Comparison of ENCODE assay signal across 10 cellular contexts in the genomic region with DNA sequence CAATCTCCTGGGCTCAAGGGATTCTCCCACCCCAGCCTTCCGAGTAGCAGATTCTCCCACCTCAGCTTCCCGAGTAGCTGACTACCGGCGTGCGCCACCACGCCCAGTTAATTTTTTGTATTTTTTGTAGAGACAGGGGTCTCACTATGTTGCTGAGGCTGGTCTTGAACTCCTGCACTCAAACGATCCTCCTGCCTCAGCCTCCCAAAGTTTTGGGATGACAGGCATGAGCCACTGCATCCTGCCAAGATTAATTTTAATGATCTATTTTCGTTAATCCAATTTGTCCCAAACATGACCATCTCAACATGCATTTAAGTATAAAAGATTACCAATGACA. TPM values are rescaled to one million over a fixed set of nuclear protein-coding genes. Genes with fewer than 3 reads are reported as not detected.
DNase-seq lines count a peak whose midpoint lies in the region; ATAC-seq, FAIRE-seq and TF ChIP-seq lines count a peak whose summit lies in the region.
"Had no signal": no experiment of that assay in that cellular context is flagged by ENCODE, and none has a peak within 500 bp of the region (broad histone marks: within the 10 kb centered on the region; RNA-seq: fewer than 3 reads in every experiment).

No MANE protein-coding gene starts in this region.

- CTCF ChIA-PET in A549 (lab: Yijun Ruan, JAX), result interaction anchor here (0.7 to 4.6 kb wide), 8 partner anchors 10 to 388 kb away, joined by 3 to 58 read pairs (median 12); no protein-coding TSS in a partner anchor

- H3K9me3 Mint-ChIP-seq in IgD-negative memory B cell, result no peaks in the 10 kb centered on the region

- peak overlapping the region; percentile 64 to 98 (median 94) for H3K4me3 Mint-ChIP-seq in IgD-negative memory B cell

- H3K27ac ChIP-seq in A549 (peak overlapping the region; percentile 97), caudate nucleus (ENCODE audit: low read depth, low read length) (peak overlapping the region; percentile 67), muscle layer of duodenum (ENCODE audit: low read length) (peak overlapping the region; percentile 93)

- POLR2A ChIA-PET in A549 (lab: Yijun Ruan, JAX), result interaction anchor here (3.7 kb wide), 1 partner anchor 53 kb away, joined by 29 read pairs; a partner anchor contains a TSS

- WGBS in A549 (ENCODE audit: missing lambda C conversion rate), result 72% methylated on average over 8 of the region's 8 CpGs

- DNase-seq in A549 (ENCODE audit: low read depth in 1 of 2, low spot score in 1 of 2), result no peak
- DNase-seq in caudate nucleus (lab: John Stamatoyannopoulos, UW), result no peak
- DNase-seq: NCI-H526 treated with DMSO at 0.1 percent for 48 hours had no signal

- peak overlapping the region; percentile 43 to 92 (median 92) for H3K27ac Mint-ChIP-seq in IgD-negative memory B cell

- TF ChIP-seq POLR2A in A549 (IDR thresholded peaks at IDR 0.05; ENCODE audit: low read length), result no peak
- TF ChIP-seq POLR2A in GM18505 (IDR thresholded peaks at IDR 0.05; ENCODE audit: borderline replicate concordance, extremely low read depth, insufficient read depth, insufficient read length), result no peak

- H3K9me3 ChIP-seq in A549, result no peaks in the 10 kb centered on the region
- H3K9me3 ChIP-seq in muscle layer of duodenum (ENCODE audit: control insufficient read depth in 1 of 2, low read length in 2 of 2), result no peaks in the 10 kb centered on the region

- H3K4me1 Mint-ChIP-seq in IgD-negative memory B cell, result peaks cover 62 to 66% (median 62%) of the 10 kb centered on the region in 3 donors

- no peaks in the 10 kb centered on the region for H3K36me3 Mint-ChIP-seq in IgD-negative memory B cell

- no peaks in the 10 kb centered on the region for H3K27me3 ChIP-seq in muscle layer of duodenum (ENCODE audit: low read depth, low read length)

- H3K36me3 ChIP-seq in muscle layer of duodenum (ENCODE audit: control insufficient read depth in 1 of 2, insufficient read depth in 2 of 2, low read length in 2 of 2), result peaks cover 0 to 5% of the 10 kb centered on the region in 2 donors

- peak overlapping the region; percentile 84 for H3K4me2 ChIP-seq in A549

- no peak for TF ChIP-seq EP300 in A549 (IDR thresholded peaks at IDR 0.05)

- TF ChIP-seq RAD21 in A549 (conservative IDR thresholded peaks at IDR 0.05 in 1 of 2, IDR thresholded peaks at IDR 0.05 in 1 of 2), result no peak

- H3K4me3 ChIP-seq in A549, result peak overlapping the region; percentile 89
- H3K4me3 ChIP-seq in muscle layer of duodenum (ENCODE audit: low read depth in 1 of 2, low read length in 2 of 2), result peak overlapping the region; percentile 70 to 81

- ATAC-seq in A549 (no peak), HG02970 (IDR thresholded peaks at IDR 0.05; ENCODE audit: low FRiP score, unreplicated experiment) (no peak), HG03159 (IDR thresholded peaks at IDR 0.05; ENCODE audit: unreplicated experiment) (no peak), GM18505 (IDR thresholded peaks at IDR 0.05; ENCODE audit: unreplicated experiment) (no peak), GM21619 (IDR thresholded peaks at IDR 0.05; ENCODE audit: unreplicated experiment) (no peak)
- ATAC-seq: esophagus mucosa had no signal

- TF ChIP-seq CTCF in A549 (IDR thresholded peaks at IDR 0.05), result no peak

- H3K4me1 ChIP-seq in A549 (peaks cover 43% of the 10 kb centered on the region), muscle layer of duodenum (ENCODE audit: control insufficient read depth in 1 of 2, insufficient read depth in 2 of 2, low read length in 2 of 2) (peaks cover 28 to 63% of the 10 kb centered on the region in 2 donors)

- H3K27me3 Mint-ChIP-seq in IgD-negative memory B cell, result no peaks in the 10 kb centered on the region

- no peak for FAIRE-seq in A549 (lab: Jason Lieb, UNC)

TF ChIP-seq in A549, 52 proteins besides CTCF, POLR2A, EP300 and RAD21 (continues in another document):
- TF ChIP-seq, protein P1, sequence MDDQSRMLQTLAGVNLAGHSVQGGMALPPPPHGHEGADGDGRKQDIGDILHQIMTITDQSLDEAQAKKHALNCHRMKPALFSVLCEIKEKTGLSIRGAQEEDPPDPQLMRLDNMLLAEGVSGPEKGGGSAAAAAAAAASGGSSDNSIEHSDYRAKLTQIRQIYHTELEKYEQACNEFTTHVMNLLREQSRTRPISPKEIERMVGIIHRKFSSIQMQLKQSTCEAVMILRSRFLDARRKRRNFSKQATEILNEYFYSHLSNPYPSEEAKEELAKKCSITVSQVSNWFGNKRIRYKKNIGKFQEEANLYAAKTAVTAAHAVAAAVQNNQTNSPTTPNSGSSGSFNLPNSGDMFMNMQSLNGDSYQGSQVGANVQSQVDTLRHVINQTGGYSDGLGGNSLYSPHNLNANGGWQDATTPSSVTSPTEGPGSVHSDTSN (IDR thresholded peaks at IDR 0.05), result no peak
- no peak for TF ChIP-seq RNF2 (IDR thresholded peaks at IDR 0.05; ENCODE audit: borderline replicate concordance, low read depth)
- no peak for TF ChIP-seq CEBPB (IDR thresholded peaks at IDR 0.05)
- TF ChIP-seq FOXS1 (CRISPR knock-in tag; IDR thresholded peaks at IDR 0.05), result no peak
- TF ChIP-seq, protein P2, sequence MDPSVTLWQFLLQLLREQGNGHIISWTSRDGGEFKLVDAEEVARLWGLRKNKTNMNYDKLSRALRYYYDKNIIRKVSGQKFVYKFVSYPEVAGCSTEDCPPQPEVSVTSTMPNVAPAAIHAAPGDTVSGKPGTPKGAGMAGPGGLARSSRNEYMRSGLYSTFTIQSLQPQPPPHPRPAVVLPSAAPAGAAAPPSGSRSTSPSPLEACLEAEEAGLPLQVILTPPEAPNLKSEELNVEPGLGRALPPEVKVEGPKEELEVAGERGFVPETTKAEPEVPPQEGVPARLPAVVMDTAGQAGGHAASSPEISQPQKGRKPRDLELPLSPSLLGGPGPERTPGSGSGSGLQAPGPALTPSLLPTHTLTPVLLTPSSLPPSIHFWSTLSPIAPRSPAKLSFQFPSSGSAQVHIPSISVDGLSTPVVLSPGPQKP (IDR thresholded peaks at IDR 0.05; ENCODE audit: low read depth, low read length), result no peak
- no peak for TF ChIP-seq NR3C1 (IDR thresholded peaks at IDR 0.05)
- no peak for TF ChIP-seq ZFP36 (IDR thresholded peaks at IDR 0.05; ENCODE audit: borderline replicate concordance, partially characterized antibody)
- TF ChIP-seq HOXB13 (CRISPR knock-in tag; IDR thresholded peaks at IDR 0.05; ENCODE audit: low read depth), result no peak
- no peak for TF ChIP-seq TP53 (CRISPR knock-in tag; IDR thresholded peaks at IDR 0.05)
- no peak for TF ChIP-seq FOSB (CRISPR knock-in tag; IDR thresholded peaks at IDR 0.05)
- TF ChIP-seq SREBF2 (IDR thresholded peaks at IDR 0.05), result no peak
- no peak for TF ChIP-seq CHD4 (IDR thresholded peaks at IDR 0.05; ENCODE audit: borderline replicate concordance)
- no peak for TF ChIP-seq ZSCAN20 (CRISPR knock-in tag; IDR thresholded peaks at IDR 0.05)
- no peak for TF ChIP-seq PHF8 (IDR thresholded peaks at IDR 0.05; ENCODE audit: borderline replicate concordance, low read depth)
- TF ChIP-seq MAFK (IDR thresholded peaks at IDR 0.05; ENCODE audit: partially characterized antibody), result no peak
- TF ChIP-seq, protein P3, sequence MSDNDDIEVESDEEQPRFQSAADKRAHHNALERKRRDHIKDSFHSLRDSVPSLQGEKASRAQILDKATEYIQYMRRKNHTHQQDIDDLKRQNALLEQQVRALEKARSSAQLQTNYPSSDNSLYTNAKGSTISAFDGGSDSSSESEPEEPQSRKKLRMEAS (IDR thresholded peaks at IDR 0.05), result no peak

RNA-seq across cellular contexts. Expression of a gene that starts 1.2 kb away (rescaled TPM):
- polyA plus RNA-seq in A549 (2011; rRNA removed), result 41.5 and 55.1 TPM in 2 replicates
- polyA plus RNA-seq in A549 (2012; cell fraction: cytosol; rRNA removed), result 23.6 and 25.7 TPM in 2 replicates
- polyA plus RNA-seq in A549 (2012; cell fraction: nucleus; rRNA removed), result 15.1 and 25.0 TPM in 2 replicates
- 33.8 to 39.1 TPM (median 36.8 TPM) in 3 replicates for polyA plus RNA-seq in A549 (2017; fragmentation: RNase III; extraction: RNeasy Plus Mini Kit Qiagen cat#74134 plus additional on column Dnase treatment)
- polyA minus RNA-seq in A549 (2011; rRNA and poly(A)+ RNA removed), result 18.5 and 23.6 TPM in 2 replicates
- polyA plus RNA-seq in IgD-negative memory B cell, result 37.5 TPM

RNA-seq across cellular contexts. Expression of a gene that starts 53.2 kb away (rescaled TPM):
- 42.4 and 45.1 TPM in 2 replicates for polyA plus RNA-seq in A549 (2011; rRNA removed)
- 39.8 and 46.9 TPM in 2 replicates for polyA plus RNA-seq in A549 (2012; cell fraction: cytosol; rRNA removed)
- 39.6 and 47.5 TPM in 2 replicates for polyA plus RNA-seq in A549 (2012; cell fraction: nucleus; rRNA removed)
- polyA plus RNA-seq in A549 (2017; fragmentation: RNase III; extraction: RNeasy Plus Mini Kit Qiagen cat#74134 plus additional on column Dnase treatment), result 22.7 to 26.3 TPM (median 24.1 TPM) in 3 replicates
- polyA minus RNA-seq in A549 (2011; rRNA and poly(A)+ RNA removed), result 28.4 and 40.2 TPM in 2 replicates
- 78.0 TPM for polyA plus RNA-seq in IgD-negative memory B cell

RNA-seq across cellular contexts. Expression of a gene that starts 55.5 kb away (rescaled TPM):
- 211 and 330 TPM in 2 replicates for polyA plus RNA-seq in A549 (2011; rRNA removed)
- 48.6 and 52.6 TPM in 2 replicates for polyA plus RNA-seq in A549 (2012; cell fraction: cytosol; rRNA removed)
- 9.0 and 10.9 TPM in 2 replicates for polyA plus RNA-seq in A549 (2012; cell fraction: nucleus; rRNA removed)
- 205 to 251 TPM (median 209 TPM) in 3 replicates for polyA plus RNA-seq in A549 (2017; fragmentation: RNase III; extraction: RNeasy Plus Mini Kit Qiagen cat#74134 plus additional on column Dnase treatment)
- polyA minus RNA-seq in A549 (2011; rRNA and poly(A)+ RNA removed), result 38.6 and 69.6 TPM in 2 replicates
- polyA plus RNA-seq in IgD-negative memory B cell, result 307 TPM
